1 cellular context compared by ENCODE assay signal in the genomic region with DNA sequence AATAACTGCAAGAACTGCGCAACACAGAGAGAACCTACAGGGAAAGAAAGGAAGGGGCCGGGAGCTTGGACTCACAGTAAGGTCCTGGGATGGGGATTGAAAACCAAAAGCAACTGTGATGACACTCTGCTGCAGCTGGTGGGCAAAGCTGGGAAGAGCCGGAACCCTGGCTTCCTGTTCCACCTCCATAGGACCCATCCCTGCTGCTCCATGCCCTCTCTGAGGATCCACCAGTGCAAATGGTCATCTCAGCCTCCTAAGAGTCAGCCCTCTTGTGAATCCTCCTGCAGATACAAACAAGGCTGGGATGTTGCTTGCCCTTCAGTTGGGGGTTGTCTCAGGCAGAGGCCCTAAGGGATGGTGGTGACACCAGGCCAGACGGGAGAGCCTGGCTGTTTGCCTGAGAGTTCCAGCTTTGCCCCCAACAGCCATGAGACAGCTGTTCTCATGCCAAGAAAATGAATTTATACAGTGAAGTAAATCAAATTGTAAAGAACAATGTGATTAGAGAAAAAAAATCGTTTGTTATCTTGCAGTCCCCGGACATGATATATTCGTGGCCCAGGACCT.
TF ChIP-seq lines count a peak whose summit lies in the region.

No MANE protein-coding gene starts in this region.

TF ChIP-seq in SK-N-SH, 30 proteins besides CTCF, POLR2A, EP300 and RAD21 (continued from another document):
- TF ChIP-seq, protein P1, sequence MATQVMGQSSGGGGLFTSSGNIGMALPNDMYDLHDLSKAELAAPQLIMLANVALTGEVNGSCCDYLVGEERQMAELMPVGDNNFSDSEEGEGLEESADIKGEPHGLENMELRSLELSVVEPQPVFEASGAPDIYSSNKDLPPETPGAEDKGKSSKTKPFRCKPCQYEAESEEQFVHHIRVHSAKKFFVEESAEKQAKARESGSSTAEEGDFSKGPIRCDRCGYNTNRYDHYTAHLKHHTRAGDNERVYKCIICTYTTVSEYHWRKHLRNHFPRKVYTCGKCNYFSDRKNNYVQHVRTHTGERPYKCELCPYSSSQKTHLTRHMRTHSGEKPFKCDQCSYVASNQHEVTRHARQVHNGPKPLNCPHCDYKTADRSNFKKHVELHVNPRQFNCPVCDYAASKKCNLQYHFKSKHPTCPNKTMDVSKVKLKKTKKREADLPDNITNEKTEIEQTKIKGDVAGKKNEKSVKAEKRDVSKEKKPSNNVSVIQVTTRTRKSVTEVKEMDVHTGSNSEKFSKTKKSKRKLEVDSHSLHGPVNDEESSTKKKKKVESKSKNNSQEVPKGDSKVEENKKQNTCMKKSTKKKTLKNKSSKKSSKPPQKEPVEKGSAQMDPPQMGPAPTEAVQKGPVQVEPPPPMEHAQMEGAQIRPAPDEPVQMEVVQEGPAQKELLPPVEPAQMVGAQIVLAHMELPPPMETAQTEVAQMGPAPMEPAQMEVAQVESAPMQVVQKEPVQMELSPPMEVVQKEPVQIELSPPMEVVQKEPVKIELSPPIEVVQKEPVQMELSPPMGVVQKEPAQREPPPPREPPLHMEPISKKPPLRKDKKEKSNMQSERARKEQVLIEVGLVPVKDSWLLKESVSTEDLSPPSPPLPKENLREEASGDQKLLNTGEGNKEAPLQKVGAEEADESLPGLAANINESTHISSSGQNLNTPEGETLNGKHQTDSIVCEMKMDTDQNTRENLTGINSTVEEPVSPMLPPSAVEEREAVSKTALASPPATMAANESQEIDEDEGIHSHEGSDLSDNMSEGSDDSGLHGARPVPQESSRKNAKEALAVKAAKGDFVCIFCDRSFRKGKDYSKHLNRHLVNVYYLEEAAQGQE (IDR thresholded peaks at IDR 0.05; ENCODE audit: low read depth, low read length), result no peak
- TF ChIP-seq, protein P2, sequence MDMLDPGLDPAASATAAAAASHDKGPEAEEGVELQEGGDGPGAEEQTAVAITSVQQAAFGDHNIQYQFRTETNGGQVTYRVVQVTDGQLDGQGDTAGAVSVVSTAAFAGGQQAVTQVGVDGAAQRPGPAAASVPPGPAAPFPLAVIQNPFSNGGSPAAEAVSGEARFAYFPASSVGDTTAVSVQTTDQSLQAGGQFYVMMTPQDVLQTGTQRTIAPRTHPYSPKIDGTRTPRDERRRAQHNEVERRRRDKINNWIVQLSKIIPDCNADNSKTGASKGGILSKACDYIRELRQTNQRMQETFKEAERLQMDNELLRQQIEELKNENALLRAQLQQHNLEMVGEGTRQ (IDR thresholded peaks at IDR 0.05; ENCODE audit: borderline replicate concordance, low read depth, low read length), result no peak
- TF ChIP-seq FOXJ3 (CRISPR knock-in tag; IDR thresholded peaks at IDR 0.05), result no peak
